ENCODE assay signal across 1 cellular context in genomic region chr2:207987025-207987716, GRCh38.
TF ChIP-seq lines count a peak whose summit lies in the region.

No MANE protein-coding gene starts in this region.

TF ChIP-seq in GM12878, 131 proteins besides CTCF, POLR2A, EP300 and RAD21 (continued from another document):
- TF ChIP-seq CHD4 (IDR thresholded peaks at IDR 0.05) (no peak), LARP7 (IDR thresholded peaks at IDR 0.05) (no peak), EED (IDR thresholded peaks at IDR 0.05; ENCODE audit: low read depth) (no peak), ZBTB11 (CRISPR knock-in tag; IDR thresholded peaks at IDR 0.05) (no peak), TARDBP (IDR thresholded peaks at IDR 0.05; ENCODE audit: borderline replicate concordance) (no peak), CUX1 (IDR thresholded peaks at IDR 0.05; ENCODE audit: insufficient replicate concordance, low read depth, low read length) (no peak)
